8 cellular contexts compared by ENCODE assay signal in genomic region chr9:37486616-37487544, GRCh38. TPM values are rescaled to one million over a fixed set of nuclear protein-coding genes. Genes with fewer than 3 reads are reported as not detected.
DNase-seq lines count a peak whose midpoint lies in the region; ATAC-seq, FAIRE-seq and TF ChIP-seq lines count a peak whose summit lies in the region.

No MANE protein-coding gene starts in this region.

- H3K9me3 ChIP-seq in K562 (replicated peaks; ENCODE audit: control insufficient read depth, insufficient read depth, low read depth, low read length) (no peaks in the 10 kb centered on the region), spleen (no peaks in the 10 kb centered on the region)

- H3K9ac ChIP-seq in K562 (ENCODE audit: insufficient read depth in 1 of 2, low read depth in 2 of 2, low read length in 2 of 2) = peak overlapping the region; percentile 90 to 98

- no peak for TF ChIP-seq RAD21 in K562 (CRISPR knock-in tag; conservative IDR thresholded peaks at IDR 0.05 in 1 of 2, IDR thresholded peaks at IDR 0.05 in 1 of 2)

- no peaks in the 10 kb centered on the region for H3K9me1 ChIP-seq in K562 (ENCODE audit: control insufficient read depth, insufficient read depth, low read length)

- H3K79me2 ChIP-seq in K562 (ENCODE audit: control insufficient read depth, insufficient read depth, low read length) = peaks cover 34% of the 10 kb centered on the region

- in situ Hi-C loops in K562 (cut with MboI) = loop anchor here (10.0 to 25.0 kb wide), 2 partner anchors 418 to 875 kb away; partner anchors contain the start of gene SLC25A51

- peak overlapping the region; percentile 92 for H3K4me3 ChIP-seq in LNCaP clone FGC (ENCODE audit: low read depth, low read length)
- H3K4me3 ChIP-seq in K562 = peak overlapping the region; percentile 60
- H3K4me3 ChIP-seq in spleen = peak overlapping the region in 7 of 8 donors; percentile 56 to 93 (median 72)

- peak; percentile 29 for ATAC-seq in K562
- no peak for ATAC-seq in GM18511 (IDR thresholded peaks at IDR 0.05; ENCODE audit: unreplicated experiment)
- no peak for ATAC-seq in GM18519 (IDR thresholded peaks at IDR 0.05; ENCODE audit: low FRiP score, unreplicated experiment)

- H3K4me2 ChIP-seq in K562 (ENCODE audit: insufficient read depth, low read length) = peak overlapping the region; percentile 98

- no peaks in the 10 kb centered on the region for H3K9me3 Mint-ChIP-seq in immature natural killer cell

- DNase-seq in D341Med (ENCODE audit: low spot score) (peak; percentile 52), LNCaP clone FGC (ENCODE audit: low read depth) (peak; percentile 41), K562 (ENCODE audit: extremely low read depth in 1 of 4, low spot score in 3 of 4) (peak in 2 of 4 experiments; percentile 22 to 35), immature natural killer cell (no peak), spleen (no peak), NCI-H2227 (lab: John Stamatoyannopoulos, UW; ENCODE audit: unreplicated experiment) (no peak)

- no peak for FAIRE-seq in K562 (lab: Jason Lieb, UNC)

- H3K27ac Mint-ChIP-seq in immature natural killer cell = peak overlapping the region; percentile 90 to 96 (median 95)

- H3K27ac ChIP-seq in K562 (ENCODE audit: extremely low read depth, low read depth, low read length) (peak overlapping the region; percentile 78), spleen (peak overlapping the region in 4 of 8 donors; percentile 76 to 88 (median 82))

- 0% methylated on average over 7 of the region's 7 CpGs for WGBS in K562 (ENCODE audit: insufficient coverage, low coverage, missing lambda C conversion rate)
- WGBS in spleen, 5 donors = 25 to 39% (median 31%) methylated on average over 7 of the region's 7 CpGs

- intact Hi-C loops in K562 (cut with micrococcal nuclease) = no loop called here
- intact Hi-C loops in spleen (cut with DNase I; ENCODE audit: low total_unique reads) = loop anchor here (10.0 kb wide), 1 partner anchor 108 kb away; the partner anchor contains the start of gene TOMM5

- no peak for TF ChIP-seq EP300 in K562 (IDR thresholded peaks at IDR 0.05; ENCODE audit: low read length)

- POLR2A ChIA-PET in K562 (lab: Yijun Ruan, JAX) = interaction anchor here (0.6 to 4.2 kb wide), 10 partner anchors 10 to 293 kb away, joined by 3 to 44 read pairs (median 5); no protein-coding TSS in a partner anchor

- no peaks in the 10 kb centered on the region for H3K27me3 ChIP-seq in K562 (ENCODE audit: control insufficient read depth in 2 of 2, insufficient read depth in 2 of 2, low read length in 2 of 2)
- H3K27me3 ChIP-seq in spleen (replicated peaks in 1 of 7) = peaks cover 0 to 3% (median 0%) of the 10 kb centered on the region in 7 donors

- H3K4me3 Mint-ChIP-seq in immature natural killer cell = peak overlapping the region; percentile 86 to 99 (median 94)

- H3K4me1 ChIP-seq in K562 (replicated peaks in 1 of 2; ENCODE audit: control insufficient read depth in 2 of 2, insufficient read depth in 2 of 2, low read length in 2 of 2) = peaks cover 20 to 21% of the 10 kb centered on the region in 2 experiments; a peak in 4 of 5 replicates
- H3K4me1 ChIP-seq in spleen = peaks cover 15 to 47% (median 30%) of the 10 kb centered on the region in 6 donors

- TF ChIP-seq CTCF in LNCaP clone FGC (IDR thresholded peaks at IDR 0.05; ENCODE audit: control insufficient read depth, extremely low read depth, insufficient read depth) (no peak), K562 (IDR thresholded peaks at IDR 0.05 in 2 of 3, conservative IDR thresholded peaks at IDR 0.05 in 1 of 3; ENCODE audit: insufficient read depth in 2 of 3, low read depth in 1 of 3, low read length in 3 of 3) (no peak), spleen (IDR thresholded peaks at IDR 0.05 in 8 of 11, conservative IDR thresholded peaks at IDR 0.05 in 3 of 11) (no peak)

- peaks cover 2 to 9% (median 9%) of the 10 kb centered on the region in 3 donors for H3K27me3 Mint-ChIP-seq in immature natural killer cell (ENCODE audit: low read depth in 3 of 3)

- H3K36me3 Mint-ChIP-seq in immature natural killer cell = peaks cover 12 to 20% (median 16%) of the 10 kb centered on the region in 3 donors

- TF ChIP-seq POLR2A in K562 (conservative IDR thresholded peaks at IDR 0.05) (no peak), spleen (IDR thresholded peaks at IDR 0.05) (no peak)

- H4K20me1 ChIP-seq in K562 (replicated peaks; ENCODE audit: control insufficient read depth, insufficient read depth, low read length) = no peaks in the 10 kb centered on the region

- peak overlapping the region; percentile 96; the same call in 1 of the 2 replicates for H2AFZ ChIP-seq in K562 (ENCODE audit: low read depth, low read length)

- H3K36me3 ChIP-seq in K562 (ENCODE audit: control insufficient read depth, insufficient read depth, low read length) (peaks cover 51% of the 10 kb centered on the region), spleen (peaks cover 0 to 44% (median 22%) of the 10 kb centered on the region in 6 donors)

- peaks cover 34 to 49% of the 10 kb centered on the region in 2 donors for H3K4me1 Mint-ChIP-seq in immature natural killer cell

- CTCF ChIA-PET in K562 (lab: Yijun Ruan, JAX; ENCODE audit: low intra/inter-chr PET ratio) = no interaction called here

- BruUV-seq in K562 (replicated peaks; lab: Mats Ljungman, UMichigan) = TSS peak; percentile 47

TF ChIP-seq in K562, 482 proteins besides CTCF, POLR2A, EP300 and RAD21 (continues in another document):
- TF ChIP-seq PTTG1 (tag; IDR thresholded peaks at IDR 0.05; ENCODE audit: low read depth) = no peak
- peak; percentile 39; the same call in 1 of the 2 replicates for TF ChIP-seq MAX (CRISPR knock-in tag; IDR thresholded peaks at IDR 0.05)
- TF ChIP-seq SREBF2 (CRISPR knock-in tag; IDR thresholded peaks at IDR 0.05) = peak; percentile 60; the same call in 1 of the 2 replicates
- TF ChIP-seq ZNF561 (CRISPR knock-in tag; conservative IDR thresholded peaks at IDR 0.05) = no peak
- no peak for TF ChIP-seq ZNF134 (CRISPR knock-in tag; conservative IDR thresholded peaks at IDR 0.05)
- no peak for TF ChIP-seq NCOA1 (IDR thresholded peaks at IDR 0.05; ENCODE audit: low read depth)
- TF ChIP-seq EGR1 (conservative IDR thresholded peaks at IDR 0.05) = peak; percentile 71
- peak; percentile 28; the same call in 1 of the 2 replicates for TF ChIP-seq ETV5 (CRISPR knock-in tag; IDR thresholded peaks at IDR 0.05; ENCODE audit: low read depth)

RNA-seq across cellular contexts. Expression of gene POLR1E, which starts 1.1 kb away (rescaled TPM):
- 50.0 and 70.5 TPM in 2 replicates for total RNA-seq in K562 (2011; cell fraction: chromatin; rRNA removed; ENCODE audit: low replicate concordance)
- total RNA-seq in K562 (2011; cell fraction: nucleolus; rRNA removed) = 44.6 and 55.7 TPM in 2 replicates
- total RNA-seq in K562 (2011; cell fraction: nucleoplasm; rRNA removed) = 43.4 and 44.5 TPM in 2 replicates
- total RNA-seq in K562 (2014; rRNA removed) (61.1 and 70.2 TPM in 2 replicates), K562 (2014; rRNA removed; fragmentation: Illumina TruSeq; extraction: Trizol) (102 and 104 TPM in 2 replicates), K562 (2015; rRNA removed; fragmentation: Illumina TruSeq; extraction: Trizol) (82.0 and 85.0 TPM in 2 replicates), K562 (2021) (69.0 and 73.1 TPM in 2 replicates), spleen (10 to 100 TPM; 14.4 to 21.0 (median 18.5) TPM)
- polyA plus RNA-seq in K562 (2011; rRNA removed) (70.3 and 95.1 TPM in 2 replicates), K562 (2014; fragmentation: Illumina TruSeq; extraction: Trizol) (89.6 and 91.7 TPM in 2 replicates), K562 (2014; fragmentation: Nextera tagmentation; extraction: Ambion mirVana) (10 to 100 TPM; 18.9 to 39.4 TPM), K562 (2014; rRNA removed) (74.4 and 85.6 TPM in 2 replicates), immature natural killer cell (10 to 100 TPM; 12.1 to 19.3 (median 16.7) TPM), spleen (10 to 100 TPM; 14.6 to 18.0 (median 15.4) TPM)
- polyA plus RNA-seq in K562 (2011; cell fraction: cytosol; rRNA removed) = 41.3 and 55.7 TPM in 2 replicates
- polyA plus RNA-seq in K562 (2011; cell fraction: nucleus; rRNA removed) = 23.3 and 26.4 TPM in 2 replicates
- 52.5 and 66.7 TPM in 2 replicates for polyA plus RNA-seq in K562 (2012)
- polyA minus RNA-seq in K562 (2011; rRNA and poly(A)+ RNA removed) = 104 and 115 TPM in 2 replicates
- 34.6 and 39.5 TPM in 2 replicates for polyA minus RNA-seq in K562 (2011; cell fraction: cytosol; rRNA and poly(A)+ RNA removed)
- 23.8 and 26.3 TPM in 2 replicates for polyA minus RNA-seq in K562 (2011; cell fraction: nucleus; rRNA and poly(A)+ RNA removed)

RNA-seq across cellular contexts. Expression of gene ZBTB5, which starts 21.6 kb away (rescaled TPM):
- total RNA-seq in K562 (2011; cell fraction: chromatin; rRNA removed; ENCODE audit: low replicate concordance) = 41.8 and 45.3 TPM in 2 replicates
- total RNA-seq in K562 (2011; cell fraction: nucleolus; rRNA removed) = 38.3 and 44.4 TPM in 2 replicates
- total RNA-seq in K562 (2011; cell fraction: nucleoplasm; rRNA removed) = 44.4 and 47.6 TPM in 2 replicates
- total RNA-seq in K562 (2014; rRNA removed) (14.8 and 15.1 TPM in 2 replicates), K562 (2014; rRNA removed; fragmentation: Illumina TruSeq; extraction: Trizol) (14.8 and 15.3 TPM in 2 replicates), K562 (2015; rRNA removed; fragmentation: Illumina TruSeq; extraction: Trizol) (14.4 and 15.5 TPM in 2 replicates), K562 (2021) (16.6 and 18.9 TPM in 2 replicates), spleen (10 to 100 TPM; 10.7 to 15.1 (median 11.9) TPM)
- polyA plus RNA-seq in K562 (2011; rRNA removed) (43.2 and 46.6 TPM in 2 replicates), K562 (2014; fragmentation: Illumina TruSeq; extraction: Trizol) (20.1 and 21.2 TPM in 2 replicates), K562 (2014; fragmentation: Nextera tagmentation; extraction: Ambion mirVana) (1 to 10 TPM; 2.3 to 4.7 TPM), K562 (2014; rRNA removed) (16.3 and 16.9 TPM in 2 replicates), immature natural killer cell (1 to 10 TPM in 1 of 3 donors, under 1 TPM in 1, not detected in 1; 0.72 to 1.2 TPM), spleen (1 to 10 TPM; 4.7 to 6.0 (median 4.9) TPM)
- polyA plus RNA-seq in K562 (2011; cell fraction: cytosol; rRNA removed) = 33.1 and 42.6 TPM in 2 replicates
- 43.6 and 54.0 TPM in 2 replicates for polyA plus RNA-seq in K562 (2011; cell fraction: nucleus; rRNA removed)
- polyA plus RNA-seq in K562 (2012) = 13.7 and 13.8 TPM in 2 replicates
- polyA minus RNA-seq in K562 (2011; rRNA and poly(A)+ RNA removed) = 43.5 and 52.8 TPM in 2 replicates
- polyA minus RNA-seq in K562 (2011; cell fraction: cytosol; rRNA and poly(A)+ RNA removed) = 15.8 and 19.3 TPM in 2 replicates
- polyA minus RNA-seq in K562 (2011; cell fraction: nucleus; rRNA and poly(A)+ RNA removed) = 20.2 and 29.5 TPM in 2 replicates

Comparison
In these comparisons a context has a peak if more than half of its experiments do, and no peak if none do; other contexts are left out.
1. DNase-seq: peak in D341Med (single experiment) and LNCaP clone FGC (single experiment); none in immature natural killer cell (0 of 3), spleen (single experiment) and NCI-H2227 (single experiment).
2. Peak in every context shown above with its lines, with median percentiles within 50 percentile points of each other: H3K4me3 ChIP-seq.